ENCODE assay signal across 8 cellular contexts in genomic region chr15:72473670-72474465, GRCh38. TPM values are rescaled to one million over a fixed set of nuclear protein-coding genes. Genes with fewer than 3 reads are reported as not detected.
DNase-seq lines count a peak whose midpoint lies in the region; ATAC-seq and TF ChIP-seq lines count a peak whose summit lies in the region.

A gene with protein sequence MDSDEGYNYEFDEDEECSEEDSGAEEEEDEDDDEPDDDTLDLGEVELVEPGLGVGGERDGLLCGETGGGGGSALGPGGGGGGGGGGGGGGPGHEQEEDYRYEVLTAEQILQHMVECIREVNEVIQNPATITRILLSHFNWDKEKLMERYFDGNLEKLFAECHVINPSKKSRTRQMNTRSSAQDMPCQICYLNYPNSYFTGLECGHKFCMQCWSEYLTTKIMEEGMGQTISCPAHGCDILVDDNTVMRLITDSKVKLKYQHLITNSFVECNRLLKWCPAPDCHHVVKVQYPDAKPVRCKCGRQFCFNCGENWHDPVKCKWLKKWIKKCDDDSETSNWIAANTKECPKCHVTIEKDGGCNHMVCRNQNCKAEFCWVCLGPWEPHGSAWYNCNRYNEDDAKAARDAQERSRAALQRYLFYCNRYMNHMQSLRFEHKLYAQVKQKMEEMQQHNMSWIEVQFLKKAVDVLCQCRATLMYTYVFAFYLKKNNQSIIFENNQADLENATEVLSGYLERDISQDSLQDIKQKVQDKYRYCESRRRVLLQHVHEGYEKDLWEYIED (plus strand): TSS chr15:72474330. CDS start chr15:72474640, 310 bp downstream.

- TF ChIP-seq EP300 in transverse colon (IDR thresholded peaks at IDR 0.05; ENCODE audit: low read depth): peak; percentile 50

- H3K9me3 ChIP-seq in cardiac muscle cell (ENCODE audit: low read depth) (no peaks in the 10 kb centered on the region), trophoblast cell (ENCODE audit: insufficient read depth, low read depth, low read length) (no peaks in the 10 kb centered on the region), transverse colon (no peaks in the 10 kb centered on the region)

- H3K4ac ChIP-seq in trophoblast cell (ENCODE audit: low read depth, low read length): peak within 1 kb of the TSS; percentile 98

- H3K27ac Mint-ChIP-seq in activated naive CD8-positive, alpha-beta T cell treated with anti-CD3 and anti-CD28 coated beads, Interleukin-2, amount 50 U/mL, for 24 hours: peak within 1 kb of the TSS; percentile 78

- peak within 1 kb of the TSS; percentile 12 for H2BK12ac ChIP-seq in trophoblast cell (ENCODE audit: low read length)

- peak within 1 kb of the TSS; percentile 95 for H3K14ac ChIP-seq in trophoblast cell (ENCODE audit: low read length)

- H3K36me3 ChIP-seq in cardiac muscle cell (no peaks in the 10 kb centered on the region), trophoblast cell (ENCODE audit: control insufficient read depth in 1 of 2, insufficient read depth in 2 of 2, low read length in 2 of 2) (peaks cover 9 to 10% of the 10 kb centered on the region in 2 experiments), transverse colon (peaks cover 0 to 6% (median 0%) of the 10 kb centered on the region in 4 donors)

- peak within 1 kb of the TSS; percentile 89 for H4K91ac ChIP-seq in trophoblast cell (ENCODE audit: low read depth, low read length)

- no CpG with 5 or more reads among the region's 62 CpGs for WGBS in trophoblast cell (ENCODE audit: extremely low coverage, insufficient coverage, insufficient read length)
- 0% methylated on average over 49 of the region's 62 CpGs; no CpG with 5 or more reads in 1 of the 2 donors for WGBS in transverse colon (ENCODE audit: low coverage in 1 of 2), 2 donors

- H3K79me2 ChIP-seq in trophoblast cell (ENCODE audit: control insufficient read depth, insufficient read depth, low read length, poor library complexity): peaks cover 25% of the 10 kb centered on the region

- H3K27ac ChIP-seq in cardiac muscle cell (peak within 1 kb of the TSS; percentile 99), trophoblast cell (ENCODE audit: low read depth, low read length) (peak within 1 kb of the TSS; percentile 97), transverse colon (peak within 1 kb of the TSS; percentile 96 to 100 (median 98))

- H3K23ac ChIP-seq in trophoblast cell (ENCODE audit: low read length): no peak within 1 kb of the TSS

- peaks cover 31% of the 10 kb centered on the region for H3K36me3 Mint-ChIP-seq in activated naive CD8-positive, alpha-beta T cell treated with anti-CD3 and anti-CD28 coated beads, Interleukin-2, amount 50 U/mL, for 24 hours (ENCODE audit: low read depth)

- H3K79me1 ChIP-seq in trophoblast cell (ENCODE audit: low read length): peaks cover 18% of the 10 kb centered on the region

- intact Hi-C loops in transverse colon (cut with DNase I; ENCODE audit: low total_unique reads): loop anchor here (5.0 kb wide), 1 partner anchor 97 kb away; the partner anchor contains the start of gene HEXA

- H3K27me3 ChIP-seq in cardiac muscle cell (no peaks in the 10 kb centered on the region), trophoblast cell (ENCODE audit: insufficient read depth, low read length) (no peaks in the 10 kb centered on the region), transverse colon (no peaks in the 10 kb centered on the region)

- peak within 1 kb of the TSS; percentile 98 for H4K8ac ChIP-seq in trophoblast cell (ENCODE audit: low read depth, low read length)

- H2AK5ac ChIP-seq in trophoblast cell (ENCODE audit: low read length): peak within 1 kb of the TSS; percentile 88

- peak within 1 kb of the TSS; percentile 91 for H2BK5ac ChIP-seq in trophoblast cell (ENCODE audit: low read depth, low read length, poor library complexity)

- H3K9me3 Mint-ChIP-seq in activated naive CD8-positive, alpha-beta T cell treated with anti-CD3 and anti-CD28 coated beads, Interleukin-2, amount 50 U/mL, for 24 hours: no peaks in the 10 kb centered on the region

- peak within 1 kb of the TSS; percentile 67 for H2BK120ac ChIP-seq in trophoblast cell (ENCODE audit: insufficient read depth, low read length, poor library complexity)

- H3K4me1 ChIP-seq in cardiac muscle cell (ENCODE audit: low read depth) (peaks cover 17% of the 10 kb centered on the region), trophoblast cell (ENCODE audit: control insufficient read depth in 1 of 2, insufficient read depth in 2 of 2, low read length in 2 of 2) (peaks cover 4 to 7% of the 10 kb centered on the region in 2 experiments), transverse colon (peaks cover 24 to 44% (median 31%) of the 10 kb centered on the region in 4 donors)

- peak; percentile 56 for TF ChIP-seq CTCF in GM12872 (IDR thresholded peaks at IDR 0.05; ENCODE audit: insufficient read depth, low read depth, low read length)
- peak; percentile 42 for TF ChIP-seq CTCF in cardiac muscle cell (IDR thresholded peaks at IDR 0.05; ENCODE audit: low read depth, low read length)
- TF ChIP-seq CTCF in transverse colon (IDR thresholded peaks at IDR 0.05): peak in 3 of 5 experiments; percentile 11 to 29 (median 22)

- peak within 1 kb of the TSS; percentile 96 for H2AFZ ChIP-seq in trophoblast cell (ENCODE audit: insufficient read depth, low read length, poor library complexity)

- H3K4me3 Mint-ChIP-seq in activated naive CD8-positive, alpha-beta T cell treated with anti-CD3 and anti-CD28 coated beads, Interleukin-2, amount 50 U/mL, for 24 hours: peak within 1 kb of the TSS; percentile 91

- peak within 1 kb of the TSS; percentile 81 for H3K4me2 ChIP-seq in trophoblast cell (ENCODE audit: low read length)

- in situ Hi-C loops in transverse colon (cut with MboI; ENCODE audit: low pct_ligation_motif_present in 1 of 4, low pct_unique_long_range_greater_than_20kb in 1 of 4, low sequenced_read_pairs in 3 of 4): loop anchor here in 1 of 4 donors (5.0 kb wide), 1 partner anchor 97 kb away; the partner anchor contains the start of gene HEXA

- H3K4me1 Mint-ChIP-seq in activated naive CD8-positive, alpha-beta T cell treated with anti-CD3 and anti-CD28 coated beads, Interleukin-2, amount 50 U/mL, for 24 hours: peaks cover 44% of the 10 kb centered on the region

- peak; percentile 87 for ATAC-seq in HG02642 (IDR thresholded peaks at IDR 0.05; ENCODE audit: poor library complexity, unreplicated experiment)
- ATAC-seq in activated naive CD8-positive, alpha-beta T cell treated with anti-CD3 and anti-CD28 coated beads, Interleukin-2, amount 50 U/mL, for 24 hours: peak; percentile 91

- H3K9ac ChIP-seq in trophoblast cell (ENCODE audit: low read length): peak within 1 kb of the TSS; percentile 98

- H4K12ac ChIP-seq in trophoblast cell (ENCODE audit: low read depth, low read length): peak within 1 kb of the TSS; percentile 78

- H3K27me3 Mint-ChIP-seq in activated naive CD8-positive, alpha-beta T cell treated with anti-CD3 and anti-CD28 coated beads, Interleukin-2, amount 50 U/mL, for 24 hours: no peaks in the 10 kb centered on the region

- DNase-seq in NCI-H1105 treated with DMSO at 0.1 percent for 48 hours (lab: John Stamatoyannopoulos, UW): peak; percentile 95
- peak; percentile 92 to 96 for DNase-seq in SW 1271 (lab: John Stamatoyannopoulos, UW)
- peak; percentile 97 for DNase-seq in activated naive CD8-positive, alpha-beta T cell treated with anti-CD3 and anti-CD28 coated beads, Interleukin-2, amount 50 U/mL, for 24 hours
- peak; percentile 97 to 98 for DNase-seq in cardiac muscle cell (ENCODE audit: low read depth in 1 of 2, low spot score in 1 of 2)
- DNase-seq in trophoblast cell: peak; percentile 95 to 99
- peak; percentile 98 for DNase-seq in transverse colon

- peak within 1 kb of the TSS; percentile 97 for H3K4me3 ChIP-seq in cardiac muscle cell
- H3K4me3 ChIP-seq in trophoblast cell (ENCODE audit: low read depth, low read length): peak within 1 kb of the TSS; percentile 97
- H3K4me3 ChIP-seq in transverse colon: peak within 1 kb of the TSS; percentile 69 to 89 (median 79)

- peak within 1 kb of the TSS; percentile 95 for H3K18ac ChIP-seq in trophoblast cell (ENCODE audit: low read length)

- TF ChIP-seq POLR2A in transverse colon (IDR thresholded peaks at IDR 0.05): peak; percentile 99

RNA-seq across cellular contexts. Expression of the gene that starts here (rescaled TPM):
- total RNA-seq in cardiac muscle cell: 35.5 and 93.1 TPM in 2 replicates
- 132 and 163 TPM in 2 replicates for polyA plus RNA-seq in cardiac muscle cell
- polyA plus RNA-seq in trophoblast cell (2013): 204 and 206 TPM in 2 replicates
- 100 to 1,000 TPM in 1 of 4 donors, 10 to 100 TPM in 3; 15.7 to 108 (median 53.1) TPM for total RNA-seq in transverse colon

Comparison
In these comparisons a context has a peak if more than half of its experiments do, and no peak if none do; other contexts are left out.
1. Peak in every context shown above with its lines: DNase-seq, ATAC-seq, H3K4me3 ChIP-seq and H3K27ac ChIP-seq.